In genomic region chr9:126440938-126441337, GRCh38 we compare ENCODE assay signal across 14 cellular contexts.
A peak's percentile ranks its signal among the peaks of the same experiment; 100 is the strongest.
DNase-seq lines count a peak whose midpoint lies in the region; ATAC-seq and TF ChIP-seq lines count a peak whose summit lies in the region.
"Had no signal": no experiment of that assay in that cellular context is flagged by ENCODE, and none has a peak within 500 bp of the region (broad histone marks: within the 10 kb centered on the region; RNA-seq: fewer than 3 reads in every experiment).

No MANE protein-coding gene starts in this region.

- no peaks in the 10 kb centered on the region for H3K79me2 ChIP-seq in MM.1S (ENCODE audit: low read length)
- no peaks in the 10 kb centered on the region for H3K79me2 ChIP-seq in hepatocyte

- ATAC-seq in HG03354 (IDR thresholded peaks at IDR 0.05; ENCODE audit: poor library complexity, severe bottlenecking, unreplicated experiment), result no peak
- ATAC-seq: naive thymus-derived CD4-positive, alpha-beta T cell had no signal

- H3K9me3 ChIP-seq in ectodermal cell (ENCODE audit: control insufficient read depth, low read length), result no peaks in the 10 kb centered on the region
- no peaks in the 10 kb centered on the region for H3K9me3 ChIP-seq in MM.1S (replicated peaks; ENCODE audit: insufficient read depth, low read length)
- no peaks in the 10 kb centered on the region for H3K9me3 ChIP-seq in hepatocyte (ENCODE audit: low read depth)
- H3K9me3 ChIP-seq: vagina had no signal

- H3K4me1 ChIP-seq in ectodermal cell (ENCODE audit: control insufficient read depth, insufficient read depth, low read length), result peaks cover 48% of the 10 kb centered on the region
- no peaks in the 10 kb centered on the region for H3K4me1 ChIP-seq in MM.1S (ENCODE audit: low read length)
- H3K4me1 ChIP-seq in hepatocyte (ENCODE audit: insufficient read depth), result peaks cover 5% of the 10 kb centered on the region

- H3K27me3 Mint-ChIP-seq in nephron progenitor cell (ENCODE audit: low read depth, poor library complexity), result no peaks in the 10 kb centered on the region

- H3K36me3 Mint-ChIP-seq in nephron progenitor cell (ENCODE audit: low read depth), result no peaks in the 10 kb centered on the region
- H3K36me3 Mint-ChIP-seq: naive thymus-derived CD4-positive, alpha-beta T cell had no signal

- H3K4me1 Mint-ChIP-seq in nephron progenitor cell, result peaks cover 33% of the 10 kb centered on the region

- DNase-seq in AG20443 (ENCODE audit: low spot score) (peak; percentile 92), NCI-H1105 treated with DMSO at 0.1 percent for 48 hours (lab: John Stamatoyannopoulos, UW) (peak; percentile 54), nephron progenitor cell (no peak), MM.1S (no peak), HuH-7 (ENCODE audit: low spot score) (no peak), hepatocyte (ENCODE audit: low spot score) (no peak)
- DNase-seq: H7; naive thymus-derived CD4-positive, alpha-beta T cell; NCI-H510A; RPMI8226 had no signal

- TF ChIP-seq CTCF in nephron progenitor cell (IDR thresholded peaks at IDR 0.05) (no peak), MM.1S (IDR thresholded peaks at IDR 0.05; ENCODE audit: low read length) (no peak), hepatocyte (IDR thresholded peaks at IDR 0.05; ENCODE audit: poor library complexity) (no peak)

- peak overlapping the region; percentile 75 for H3K27ac Mint-ChIP-seq in nephron progenitor cell

- WGBS in ectodermal cell, 2 experiments, result 45 to 54% methylated on average over 11 of the region's 11 CpGs
- WGBS in hepatocyte (ENCODE audit: low lambda C conversion rate, missing lambda C conversion rate), result 91% methylated on average over 11 of the region's 11 CpGs

- no peak overlapping the region for H2AFZ ChIP-seq in MM.1S (ENCODE audit: low read length)
- H2AFZ ChIP-seq in hepatocyte, result no peak overlapping the region

- H3K27ac ChIP-seq in ectodermal cell (ENCODE audit: insufficient read depth, low read depth, low read length, poor library complexity, severe bottlenecking) (peak overlapping the region; percentile 71), MM.1S (ENCODE audit: low read length) (no peak overlapping the region), hepatocyte (no peak overlapping the region)
- H3K27ac ChIP-seq: C4-2B, vagina had no signal

- H3K4me2 ChIP-seq in MM.1S (ENCODE audit: low read depth, low read length) (no peak overlapping the region), hepatocyte (no peak overlapping the region)

- H3K9me2 ChIP-seq in MM.1S (replicated peaks; ENCODE audit: insufficient read depth, low read length) (no peaks in the 10 kb centered on the region), hepatocyte (replicated peaks; ENCODE audit: insufficient read depth) (no peaks in the 10 kb centered on the region)

- no peak overlapping the region for H3K4me3 Mint-ChIP-seq in nephron progenitor cell
- H3K4me3 Mint-ChIP-seq: naive thymus-derived CD4-positive, alpha-beta T cell had no signal

- H3F3A ChIP-seq in MM.1S (ENCODE audit: insufficient read depth, low read length), result no peaks in the 10 kb centered on the region

- H3K27me3 ChIP-seq in ectodermal cell (ENCODE audit: control insufficient read depth, insufficient read depth, low read length, poor library complexity, severe bottlenecking), result no peaks in the 10 kb centered on the region
- no peaks in the 10 kb centered on the region for H3K27me3 ChIP-seq in MM.1S (replicated peaks; ENCODE audit: insufficient read depth, low read length)
- H3K27me3 ChIP-seq in hepatocyte, result no peaks in the 10 kb centered on the region
- H3K27me3 ChIP-seq: vagina had no signal

- H3K4me3 ChIP-seq in ectodermal cell (ENCODE audit: insufficient read depth, low read depth, low read length), result no peak overlapping the region
- H3K4me3 ChIP-seq in MM.1S (ENCODE audit: low read length), result no peak overlapping the region
- no peak overlapping the region for H3K4me3 ChIP-seq in hepatocyte
- H3K4me3 ChIP-seq: vagina had no signal

- H3K9ac ChIP-seq in MM.1S (ENCODE audit: low read length), result no peak overlapping the region

- H4K20me1 ChIP-seq in MM.1S (ENCODE audit: insufficient read depth, low read length) (no peaks in the 10 kb centered on the region), hepatocyte (ENCODE audit: insufficient read depth, poor library complexity, severe bottlenecking) (no peaks in the 10 kb centered on the region)

- H3K36me3 ChIP-seq in ectodermal cell (ENCODE audit: control insufficient read depth, insufficient read depth, low read length) (no peaks in the 10 kb centered on the region), MM.1S (replicated peaks; ENCODE audit: insufficient read depth, low read length) (no peaks in the 10 kb centered on the region), hepatocyte (replicated peaks; ENCODE audit: insufficient read depth, low read depth) (no peaks in the 10 kb centered on the region)
- H3K36me3 ChIP-seq: vagina had no signal

- H3K9me3 Mint-ChIP-seq in nephron progenitor cell, result no peaks in the 10 kb centered on the region
- H3K9me3 Mint-ChIP-seq: naive thymus-derived CD4-positive, alpha-beta T cell had no signal

Comparison
In these comparisons a context has a peak if more than half of its experiments do, and no peak if none do; other contexts are left out.
1. DNase-seq: peak in AG20443 (single experiment) and NCI-H1105 treated with DMSO at 0.1 percent for 48 hours (single experiment); none in nephron progenitor cell (single experiment), MM.1S (single experiment), HuH-7 (single experiment) and hepatocyte (single experiment).